Comparison of ENCODE assay signal across 7 cellular contexts in genomic region chr5:176415240-176416122, GRCh38. TPM values are rescaled to one million over a fixed set of nuclear protein-coding genes. Genes with fewer than 3 reads are reported as not detected.
DNase-seq lines count a peak whose midpoint lies in the region; ATAC-seq and TF ChIP-seq lines count a peak whose summit lies in the region.

No MANE protein-coding gene starts in this region.

- H3K9me3 ChIP-seq in spleen: no peaks in the 10 kb centered on the region

- H3K27ac ChIP-seq in brain microvascular endothelial cell (peak overlapping the region; percentile 57), spleen (peak overlapping the region; percentile 78 to 94 (median 88))

- in situ Hi-C loops in brain microvascular endothelial cell (cut with HindIII; ENCODE audit: low pct_ligation_motif_present, low sequenced_read_pairs): no loop called here

- TF ChIP-seq POLR2A in spleen (IDR thresholded peaks at IDR 0.05): no peak

- H3K36me3 ChIP-seq in brain microvascular endothelial cell (replicated peaks): no peaks in the 10 kb centered on the region
- peaks cover 0 to 5% (median 0%) of the 10 kb centered on the region in 6 donors for H3K36me3 ChIP-seq in spleen

- ATAC-seq in GM18511 (IDR thresholded peaks at IDR 0.05; ENCODE audit: unreplicated experiment) (peak; percentile 5), HG03342 (IDR thresholded peaks at IDR 0.05; ENCODE audit: unreplicated experiment) (no peak)

- peak overlapping the region; percentile 85 for H3K4me3 ChIP-seq in LNCaP clone FGC (ENCODE audit: low read depth, low read length)
- peak overlapping the region; percentile 73 for H3K4me3 ChIP-seq in brain microvascular endothelial cell (ENCODE audit: low read depth, low read length)
- peak overlapping the region; percentile 65 to 91 (median 86) for H3K4me3 ChIP-seq in spleen

- TF ChIP-seq CTCF in LNCaP clone FGC (IDR thresholded peaks at IDR 0.05; ENCODE audit: control insufficient read depth, extremely low read depth, insufficient read depth): no peak
- TF ChIP-seq CTCF in brain microvascular endothelial cell (IDR thresholded peaks at IDR 0.05; ENCODE audit: low read depth, low read length, missing control alignments): no peak
- TF ChIP-seq CTCF in spleen (IDR thresholded peaks at IDR 0.05 in 8 of 11, conservative IDR thresholded peaks at IDR 0.05 in 3 of 11): no peak

- peaks cover 14 to 67% (median 43%) of the 10 kb centered on the region in 6 donors for H3K4me1 ChIP-seq in spleen

- 51 to 66% (median 53%) methylated on average over 17 to 20 of the region's 20 CpGs for WGBS in spleen, 5 donors

- intact Hi-C loops in spleen (cut with DNase I; ENCODE audit: low total_unique reads): loop anchor here (2.0 kb wide), 1 partner anchor 31 kb away; no protein-coding TSS in a partner anchor

- no peak for DNase-seq in LNCaP clone FGC (ENCODE audit: low read depth)
- DNase-seq in brain microvascular endothelial cell: peak; percentile 42
- peak; percentile 68 for DNase-seq in iPS-NIHi7 (ENCODE audit: extremely low spot score)
- DNase-seq in spleen: no peak
- DNase-seq in SKM-1 (lab: John Stamatoyannopoulos, UW; ENCODE audit: unreplicated experiment): no peak

- no peaks in the 10 kb centered on the region for H3K27me3 ChIP-seq in brain microvascular endothelial cell (replicated peaks)
- no peaks in the 10 kb centered on the region for H3K27me3 ChIP-seq in spleen (replicated peaks in 1 of 7)

RNA-seq across cellular contexts. Expression of gene CLTB, which starts 0.9 kb away (rescaled TPM):
- total RNA-seq in spleen: 10 to 100 TPM; 51.9 to 70.2 (median 62.9) TPM
- polyA plus RNA-seq in spleen: 10 to 100 TPM; 64.1 to 98.4 (median 69.2) TPM

RNA-seq across cellular contexts. Expression of gene HIGD2A, which starts 26.9 kb away (rescaled TPM):
- total RNA-seq in spleen: 100 to 1,000 TPM in 4 of 7 donors, 10 to 100 TPM in 3; 89.3 to 191 (median 102) TPM
- 100 to 1,000 TPM; 196 to 276 (median 220) TPM for polyA plus RNA-seq in spleen

RNA-seq across cellular contexts. Expression of gene NOP16, which starts 27.1 kb away (rescaled TPM):
- total RNA-seq in spleen: 10 to 100 TPM in 5 of 7 donors, 1 to 10 TPM in 2; 5.9 to 23.3 (median 12.4) TPM
- polyA plus RNA-seq in spleen: 10 to 100 TPM; 37.4 to 47.1 (median 41.5) TPM

RNA-seq across cellular contexts. Expression of gene FAF2, which starts 32.7 kb away (rescaled TPM):
- total RNA-seq in spleen: 10 to 100 TPM; 28.6 to 41.3 (median 34.0) TPM
- 1 to 10 TPM; 7.6 to 9.4 (median 9.1) TPM for polyA plus RNA-seq in spleen

RNA-seq across cellular contexts. Expression of gene ARL10, which starts 50.2 kb away (rescaled TPM):
- 10 to 100 TPM in 3 of 7 donors, 1 to 10 TPM in 4; 4.7 to 17.8 (median 9.0) TPM for total RNA-seq in spleen
- polyA plus RNA-seq in spleen: 1 to 10 TPM; 1.6 to 4.0 (median 2.6) TPM

Comparison
In these comparisons a context has a peak if more than half of its experiments do, and no peak if none do; other contexts are left out.
1. DNase-seq: peak in brain microvascular endothelial cell (single experiment) and iPS-NIHi7 (single experiment); none in LNCaP clone FGC (single experiment), spleen (single experiment) and SKM-1 (single experiment).
2. Peak in every context shown above with its lines, with median percentiles within 50 percentile points of each other: H3K4me3 ChIP-seq.